21 cellular contexts compared by ENCODE assay signal in the genomic region with DNA sequence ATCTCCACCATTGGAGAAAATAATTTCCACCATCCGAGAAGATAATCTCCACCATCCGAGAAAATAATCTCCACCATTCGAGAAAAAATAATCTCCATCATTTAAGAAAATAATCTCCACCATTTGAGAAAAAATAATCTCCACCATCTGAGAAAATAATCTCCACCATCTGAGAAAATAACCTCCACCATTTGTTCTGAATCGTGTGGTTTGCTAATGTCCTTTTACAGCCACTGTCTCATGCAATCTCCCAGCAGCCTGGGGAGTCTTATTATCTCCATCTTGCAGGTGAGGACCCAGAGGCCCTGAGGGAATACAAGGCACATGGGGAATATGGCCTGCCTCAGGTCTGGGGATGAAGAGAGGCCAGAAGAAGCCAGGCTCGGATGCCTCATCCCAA. TPM values are rescaled to one million over a fixed set of nuclear protein-coding genes. Genes with fewer than 3 reads are reported as not detected.
DNase-seq lines count a peak whose midpoint lies in the region; TF ChIP-seq lines count a peak whose summit lies in the region.
"Had no signal": no experiment of that assay in that cellular context is flagged by ENCODE, and none has a peak within 500 bp of the region (broad histone marks: within the 10 kb centered on the region; RNA-seq: fewer than 3 reads in every experiment).

No MANE protein-coding gene starts in this region.

- no peak overlapping the region for H3K27ac ChIP-seq in CD4-positive, alpha-beta memory T cell (ENCODE audit: low read depth, low read length)
- no peak overlapping the region for H3K27ac ChIP-seq in SK-N-MC
- H3K27ac ChIP-seq: gastroesophageal sphincter, left lung, PC-9, testis had no signal

- TF ChIP-seq CTCF in glutamatergic neuron (IDR thresholded peaks at IDR 0.05; ENCODE audit: partially characterized antibody, unreplicated experiment), result no peak

- no peaks in the 10 kb centered on the region for H3K27me3 Mint-ChIP-seq in activated CD4-positive, alpha-beta T cell treated with anti-CD3 and anti-CD28 coated beads, Interleukin-2, amount 10 ng/mL, durations not matched to agents 7 days and 5 days
- no peaks in the 10 kb centered on the region for H3K27me3 Mint-ChIP-seq in CD4-positive, alpha-beta memory T cell
- peaks cover 17% of the 10 kb centered on the region for H3K27me3 Mint-ChIP-seq in glutamatergic neuron (ENCODE audit: unreplicated experiment)

- H3K4me1 Mint-ChIP-seq in activated CD4-positive, alpha-beta T cell treated with anti-CD3 and anti-CD28 coated beads, Interleukin-2, amount 10 ng/mL, durations not matched to agents 7 days and 5 days, result peaks cover 53% of the 10 kb centered on the region
- H3K4me1 Mint-ChIP-seq in CD4-positive, alpha-beta memory T cell, result peaks cover 29 to 68% (median 52%) of the 10 kb centered on the region in 4 donors
- peaks cover 32% of the 10 kb centered on the region for H3K4me1 Mint-ChIP-seq in glutamatergic neuron (ENCODE audit: low read depth, unreplicated experiment)

- no peak overlapping the region for H3K4me3 ChIP-seq in CD4-positive, alpha-beta memory T cell (ENCODE audit: low read length in 2 of 2)
- H3K4me3 ChIP-seq in SK-N-MC, result peak overlapping the region; percentile 24; the same call in 1 of the 2 replicates
- H3K4me3 ChIP-seq: gastroesophageal sphincter, HAP-1, left lung, PC-9, testis had no signal

- POLR2A ChIA-PET in activated CD4-positive, alpha-beta T cell treated with anti-CD3 and anti-CD28 coated beads, Interleukin-2, amount 10 ng/mL, durations not matched to agents 7 days and 5 days (lab: Charles Lee), result no interaction called here
- POLR2A ChIA-PET in CD4-positive, alpha-beta memory T cell (lab: Charles Lee; ENCODE audit: partially characterized antibody), result interaction anchor here (1.0 kb wide), 1 partner anchor 10 kb away, joined by 4 read pairs; no protein-coding TSS in a partner anchor

- H3K4me3 Mint-ChIP-seq in activated CD4-positive, alpha-beta T cell treated with anti-CD3 and anti-CD28 coated beads, Interleukin-2, amount 10 ng/mL, durations not matched to agents 7 days and 5 days, result no peak overlapping the region
- peak overlapping the region in 4 of 8 donors; percentile 12 to 67 (median 62) for H3K4me3 Mint-ChIP-seq in CD4-positive, alpha-beta memory T cell
- peak overlapping the region; percentile 16 for H3K4me3 Mint-ChIP-seq in glutamatergic neuron (ENCODE audit: unreplicated experiment)
- H3K4me3 Mint-ChIP-seq: dendritic cell treated with granulocyte-macrophage colony-stimulating factor and Interleukin-4, amounts not matched to agents 40 ng/mL and 50 ng/mL, for 4 days; stimulated activated memory B cell treated with anti-CD40 and anti-IgM and Interleukin-4, amounts not matched to agents 10 μg/mL and 1 μg/mL and 100 μg/mL, for 72 hours had no signal

- H3K9ac ChIP-seq in SK-N-MC (ENCODE audit: insufficient read length), result no peak overlapping the region

- peaks cover 44% of the 10 kb centered on the region for H3K4me1 ChIP-seq in CD4-positive, alpha-beta memory T cell (ENCODE audit: insufficient read depth, low read length)
- H3K4me1 ChIP-seq: left lung, testis had no signal

- H3K36me3 Mint-ChIP-seq in activated CD4-positive, alpha-beta T cell treated with anti-CD3 and anti-CD28 coated beads, Interleukin-2, amount 10 ng/mL, durations not matched to agents 7 days and 5 days (ENCODE audit: low read depth), result peaks cover 3% of the 10 kb centered on the region
- H3K36me3 Mint-ChIP-seq in CD4-positive, alpha-beta memory T cell, result no peaks in the 10 kb centered on the region
- H3K36me3 Mint-ChIP-seq in glutamatergic neuron (ENCODE audit: unreplicated experiment), result no peaks in the 10 kb centered on the region
- H3K36me3 Mint-ChIP-seq: stimulated activated memory B cell treated with anti-CD40 and anti-IgM and Interleukin-4, amounts not matched to agents 10 μg/mL and 1 μg/mL and 100 μg/mL, for 72 hours had no signal

- peak overlapping the region; percentile 65 for H3K27ac Mint-ChIP-seq in activated CD4-positive, alpha-beta T cell treated with anti-CD3 and anti-CD28 coated beads, Interleukin-2, amount 10 ng/mL, durations not matched to agents 7 days and 5 days
- H3K27ac Mint-ChIP-seq in CD4-positive, alpha-beta memory T cell, result peak overlapping the region in 5 of 7 donors; percentile 0 to 63 (median 27)
- no peak overlapping the region for H3K27ac Mint-ChIP-seq in glutamatergic neuron (ENCODE audit: unreplicated experiment)
- H3K27ac Mint-ChIP-seq: dendritic cell treated with granulocyte-macrophage colony-stimulating factor and Interleukin-4, amounts not matched to agents 40 ng/mL and 50 ng/mL, for 4 days; stimulated activated memory B cell treated with anti-CD40 and anti-IgM and Interleukin-4, amounts not matched to agents 10 μg/mL and 1 μg/mL and 100 μg/mL, for 72 hours had no signal

- H3K9me3 ChIP-seq in CD4-positive, alpha-beta memory T cell (ENCODE audit: control insufficient read depth in 1 of 2, low read length in 2 of 2), result no peaks in the 10 kb centered on the region
- no peaks in the 10 kb centered on the region for H3K9me3 ChIP-seq in SK-N-MC (ENCODE audit: low read depth, low read length)
- H3K9me3 ChIP-seq: gastroesophageal sphincter, HAP-1, left lung, testis had no signal

- H3K36me3 ChIP-seq in CD4-positive, alpha-beta memory T cell (ENCODE audit: insufficient read depth, low read length), result no peaks in the 10 kb centered on the region
- H3K36me3 ChIP-seq in SK-N-MC (ENCODE audit: insufficient read depth, low read length), result no peaks in the 10 kb centered on the region
- H3K36me3 ChIP-seq: gastroesophageal sphincter, HAP-1, left lung had no signal

- CTCF ChIA-PET in activated CD4-positive, alpha-beta T cell treated with anti-CD3 and anti-CD28 coated beads, Interleukin-2, amount 10 ng/mL, durations not matched to agents 7 days and 5 days (lab: Charles Lee), result no interaction called here
- CTCF ChIA-PET in CD4-positive, alpha-beta memory T cell (lab: Charles Lee; ENCODE audit: partially characterized antibody), result no interaction called here

- no peak for DNase-seq in activated CD4-positive, alpha-beta T cell treated with anti-CD3 and anti-CD28 coated beads, Interleukin-2, amount 10 ng/mL, durations not matched to agents 7 days and 5 days
- DNase-seq in activated CD4-positive, alpha-beta T cell treated with anti-CD3 and anti-CD28 coated beads for 1 hour, result no peak
- no peak for DNase-seq in CD4-positive, alpha-beta memory T cell
- DNase-seq in SK-N-MC (ENCODE audit: low read depth, low spot score) (no peak), glutamatergic neuron (no peak), NCI-H510A treated with DMSO at 0.1 percent for 48 hours (lab: John Stamatoyannopoulos, UW) (no peak), NCI-H2081 treated with DMSO at 0.1 percent for 48 hours (lab: John Stamatoyannopoulos, UW) (no peak), cortex of kidney (lab: John Stamatoyannopoulos, UW) (no peak)
- DNase-seq: ACHN; activated T-cell treated with anti-CD3 and anti-CD28 coated beads, Interleukin-2, amount 50 U/mL, for 1 hour; aorta; EL; hypothalamus; left lung; NCI-H1105; PC-9; testis had no signal

- no peaks in the 10 kb centered on the region for H3K27me3 ChIP-seq in CD4-positive, alpha-beta memory T cell (ENCODE audit: insufficient read depth, low read length)
- H3K27me3 ChIP-seq: gastroesophageal sphincter, testis had no signal

- peaks cover 5% of the 10 kb centered on the region for H3K9me3 Mint-ChIP-seq in activated CD4-positive, alpha-beta T cell treated with anti-CD3 and anti-CD28 coated beads, Interleukin-2, amount 10 ng/mL, durations not matched to agents 7 days and 5 days
- H3K9me3 Mint-ChIP-seq in CD4-positive, alpha-beta memory T cell, result peaks cover 0 to 2% (median 0%) of the 10 kb centered on the region in 8 donors
- peaks cover 14% of the 10 kb centered on the region for H3K9me3 Mint-ChIP-seq in glutamatergic neuron (ENCODE audit: unreplicated experiment)
- H3K9me3 Mint-ChIP-seq: dendritic cell treated with granulocyte-macrophage colony-stimulating factor and Interleukin-4, amounts not matched to agents 40 ng/mL and 50 ng/mL, for 4 days; stimulated activated memory B cell treated with anti-CD40 and anti-IgM and Interleukin-4, amounts not matched to agents 10 μg/mL and 1 μg/mL and 100 μg/mL, for 72 hours had no signal

- intact Hi-C loops in CD4-positive, alpha-beta memory T cell (cut with micrococcal nuclease), result no loop called here

RNA-seq across cellular contexts. Expression of a gene that starts 54.1 kb away (rescaled TPM):
- 10 to 100 TPM; 82.1 to 87.1 TPM for total RNA-seq in activated CD4-positive, alpha-beta T cell treated with anti-CD3 and anti-CD28 coated beads, Interleukin-2, amount 10 ng/mL, durations not matched to agents 7 days and 5 days
- 10 to 100 TPM; 88.7 to 93.4 TPM for total RNA-seq in CD4-positive, alpha-beta memory T cell
- 1 to 10 TPM in 1 of 2 donors, under 1 TPM in 1; 0.72 to 4.8 TPM for polyA plus RNA-seq in CD4-positive, alpha-beta memory T cell
- 112 TPM for total RNA-seq in glutamatergic neuron (ENCODE audit: unreplicated experiment)
